In the genomic region with DNA sequence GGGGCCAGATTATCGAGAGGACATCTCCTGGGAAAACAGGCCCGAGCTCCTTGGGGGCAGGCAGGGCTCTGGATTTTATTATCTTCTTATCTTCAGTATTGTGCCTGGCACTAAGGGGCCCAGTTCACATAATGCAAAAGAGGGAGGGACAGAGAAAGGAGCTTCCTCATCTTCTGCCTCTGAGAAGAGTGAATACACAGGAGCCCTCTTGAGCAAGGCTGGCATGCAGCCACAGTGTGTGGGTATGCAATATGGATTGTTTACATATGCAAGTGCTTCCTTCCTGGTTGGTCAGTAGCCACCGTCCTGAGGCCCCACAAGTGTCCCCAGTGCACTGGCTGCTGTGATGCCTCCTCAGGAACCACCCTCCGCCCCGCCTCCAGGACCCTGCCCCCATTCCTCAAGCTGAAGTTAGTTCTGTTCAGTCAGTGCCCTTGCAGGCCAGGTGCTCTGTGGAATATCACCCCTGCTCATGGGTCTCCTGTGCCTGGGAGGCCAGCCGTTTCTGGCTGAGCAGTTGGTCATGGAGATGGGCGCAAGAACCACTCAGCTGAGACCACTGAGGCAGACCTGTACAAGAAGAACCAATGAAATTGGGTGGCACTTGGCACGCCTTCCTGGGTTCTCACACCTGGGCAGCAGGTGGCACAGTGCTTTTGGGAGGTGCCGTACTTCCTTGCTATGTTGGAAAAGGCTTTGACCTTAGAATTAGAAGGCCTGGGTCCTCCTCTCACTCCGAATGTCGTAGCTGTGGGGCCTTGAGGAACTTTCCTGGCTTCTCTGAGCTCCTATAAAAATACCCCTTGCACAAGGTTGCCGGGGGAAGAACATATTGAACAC, we compare ENCODE assay signal across 8 cellular contexts. TPM values are rescaled to one million over a fixed set of nuclear protein-coding genes. Genes with fewer than 3 reads are reported as not detected.
DNase-seq lines count a peak whose midpoint lies in the region; ATAC-seq and TF ChIP-seq lines count a peak whose summit lies in the region.

No MANE protein-coding gene starts in this region.

- in situ Hi-C loops in GM23248 (cut with MboI) = no loop called here

- no peak overlapping the region for H3K4me2 ChIP-seq in GM23248 (ENCODE audit: unreplicated experiment)

- POLR2A ChIA-PET in CD8-positive, alpha-beta T cell (lab: Charles Lee) = no interaction called here
- POLR2A ChIA-PET in GM10248 (lab: Yijun Ruan, JAX) = no interaction called here

- no peak overlapping the region for H3K4me3 Mint-ChIP-seq in CD8-positive, alpha-beta T cell

- H3K27me3 Mint-ChIP-seq in CD8-positive, alpha-beta T cell (ENCODE audit: low read depth) = no peaks in the 10 kb centered on the region

- H3K36me3 Mint-ChIP-seq in CD8-positive, alpha-beta T cell = no peaks in the 10 kb centered on the region

- no peaks in the 10 kb centered on the region for H3K9me2 ChIP-seq in GM23248 (ENCODE audit: insufficient read depth)

- DNase-seq in GM23248 (peak; percentile 60), NCI-H526 (lab: John Stamatoyannopoulos, UW) (peak; percentile 58 to 68), dorsolateral prefrontal cortex (peak in 8 of 10 donors; percentile 10 to 67 (median 52)), GM10248 (ENCODE audit: extremely low spot score) (no peak)
- no peak for DNase-seq in CD8-positive, alpha-beta T cell

- H3K36me3 ChIP-seq in GM23248 (ENCODE audit: low read depth) (no peaks in the 10 kb centered on the region), neutrophil (no peaks in the 10 kb centered on the region)
- H3K36me3 ChIP-seq in CD8-positive, alpha-beta T cell (ENCODE audit: insufficient read depth, low read length) = no peaks in the 10 kb centered on the region

- 85 to 87% methylated on average over 12 of the region's 12 CpGs for WGBS in GM23248 (ENCODE audit: low coverage in 1 of 2, low lambda C conversion rate in 2 of 2, missing lambda C conversion rate in 2 of 2), 2 experiments

- H4K20me1 ChIP-seq in GM23248 (ENCODE audit: insufficient read depth) = no peaks in the 10 kb centered on the region

- H3K9me3 Mint-ChIP-seq in CD8-positive, alpha-beta T cell = no peaks in the 10 kb centered on the region

- H3F3A ChIP-seq in GM23248 (ENCODE audit: insufficient read depth) = peaks cover 8% of the 10 kb centered on the region; the same call in 1 of the 2 replicates

- no peak overlapping the region for H3K9ac ChIP-seq in GM23248

- no peaks in the 10 kb centered on the region for H3K79me2 ChIP-seq in GM23248 (ENCODE audit: insufficient read depth)

- CTCF ChIA-PET in CD8-positive, alpha-beta T cell (lab: Charles Lee) = interaction anchor here (0.8 kb wide), 1 partner anchor 103 kb away, joined by 3 read pairs; no protein-coding TSS in a partner anchor
- CTCF ChIA-PET in GM10248 (lab: Yijun Ruan, JAX) = interaction anchor here (1.9 kb wide), 1 partner anchor 10 kb away, joined by 9 read pairs; no protein-coding TSS in a partner anchor

- no peak overlapping the region for H3K4me3 ChIP-seq in GM23248
- no peak overlapping the region for H3K4me3 ChIP-seq in dorsolateral prefrontal cortex
- peak overlapping the region; percentile 29 to 39 for H3K4me3 ChIP-seq in neutrophil (ENCODE audit: low read depth in 1 of 2, low read length in 1 of 2)
- no peak overlapping the region for H3K4me3 ChIP-seq in CD8-positive, alpha-beta T cell (ENCODE audit: low read depth, low read length)

- H3K4me1 ChIP-seq in GM23248 (ENCODE audit: insufficient read depth) (peaks cover 9% of the 10 kb centered on the region; the same call in 1 of the 2 replicates), neutrophil (ENCODE audit: control insufficient read depth in 1 of 2, insufficient read depth in 1 of 2, low read depth in 1 of 2, low read length in 1 of 2) (peaks cover 56 to 61% of the 10 kb centered on the region in 2 experiments)
- H3K4me1 ChIP-seq in CD8-positive, alpha-beta T cell (ENCODE audit: insufficient read depth, low read length) = peaks cover 4% of the 10 kb centered on the region

- ATAC-seq in GM19452 (IDR thresholded peaks at IDR 0.05; ENCODE audit: unreplicated experiment) (no peak), HG02938 (IDR thresholded peaks at IDR 0.05; ENCODE audit: unreplicated experiment) (no peak)
- no peak for ATAC-seq in CD8-positive, alpha-beta T cell

- H3K27me3 ChIP-seq in GM23248 (replicated peaks; ENCODE audit: insufficient read depth) (no peaks in the 10 kb centered on the region), dorsolateral prefrontal cortex (no peaks in the 10 kb centered on the region), neutrophil (no peaks in the 10 kb centered on the region)
- H3K27me3 ChIP-seq in CD8-positive, alpha-beta T cell (ENCODE audit: insufficient read depth, low read length) = no peaks in the 10 kb centered on the region

- TF ChIP-seq CTCF in dorsolateral prefrontal cortex (IDR thresholded peaks at IDR 0.05 in 54 of 56, conservative IDR thresholded peaks at IDR 0.05 in 2 of 56; ENCODE audit: low read depth in 1 of 56, partially characterized antibody in 56 of 56) (no peak), neutrophil (IDR thresholded peaks at IDR 0.05) (peak; percentile 54), GM10248 (IDR thresholded peaks at IDR 0.05; ENCODE audit: control extremely low read depth, extremely low read depth, low read depth, missing control alignments) (no peak)
- no peak for TF ChIP-seq CTCF in CD8-positive, alpha-beta T cell (IDR thresholded peaks at IDR 0.05)

- no peaks in the 10 kb centered on the region for H3K9me3 ChIP-seq in GM23248 (ENCODE audit: low read depth)
- no peaks in the 10 kb centered on the region for H3K9me3 ChIP-seq in neutrophil
- H3K9me3 ChIP-seq in CD8-positive, alpha-beta T cell (ENCODE audit: low read length) = no peaks in the 10 kb centered on the region

- intact Hi-C loops in dorsolateral prefrontal cortex (cut with DNase I) = no loop called here
- intact Hi-C loops in CD8-positive, alpha-beta T cell (cut with DNase I, micrococcal nuclease) = no loop called here

- H3K4me1 Mint-ChIP-seq in CD8-positive, alpha-beta T cell (ENCODE audit: low read depth) = peaks cover 2% of the 10 kb centered on the region

- no peak overlapping the region for H2AFZ ChIP-seq in GM23248

- H3K27ac Mint-ChIP-seq in CD8-positive, alpha-beta T cell = no peak overlapping the region

- H3K27ac ChIP-seq in GM23248 (no peak overlapping the region), dorsolateral prefrontal cortex (peak overlapping the region in 23 of 59 donors; percentile 3 to 77 (median 50)), neutrophil (peak overlapping the region; percentile 98)
- no peak overlapping the region for H3K27ac ChIP-seq in CD8-positive, alpha-beta T cell (ENCODE audit: low read depth, low read length)

RNA-seq across cellular contexts. Expression of gene ACTN1, which starts 35.1 kb away (rescaled TPM):
- total RNA-seq in GM23248 (2014; rRNA removed; shearing (Covaris generic)) = 403 and 414 TPM in 2 replicates
- 593 and 597 TPM in 2 replicates for polyA plus RNA-seq in GM23248 (2016; fragmentation: Nextera tagmentation; extraction: Ambion mirVana)
- 100 to 1,000 TPM in 115 of 120 experiments, 10 to 100 TPM in 5; 56.9 to 234 (median 157) TPM for total RNA-seq in dorsolateral prefrontal cortex
- 100 to 1,000 TPM; 153 to 161 TPM for total RNA-seq in CD8-positive, alpha-beta T cell

Comparison
In these comparisons a context has a peak if more than half of its experiments do, and no peak if none do; other contexts are left out.
1. DNase-seq: peak in GM23248 (single experiment), NCI-H526 (2 of 2) and dorsolateral prefrontal cortex (8 of 10); none in CD8-positive, alpha-beta T cell (0 of 7) and GM10248 (single experiment).
2. H3K4me3 ChIP-seq: peak in neutrophil (2 of 2); none in GM23248 (single experiment), dorsolateral prefrontal cortex (0 of 59) and CD8-positive, alpha-beta T cell (single experiment).